18 cellular contexts compared by ENCODE assay signal in genomic region chr13:109673477-109673876, GRCh38.
DNase-seq lines count a peak whose midpoint lies in the region; TF ChIP-seq lines count a peak whose summit lies in the region.
"Had no signal": no experiment of that assay in that cellular context is flagged by ENCODE, and none has a peak within 500 bp of the region (broad histone marks: within the 10 kb centered on the region; RNA-seq: fewer than 3 reads in every experiment).

No MANE protein-coding gene starts in this region.

- in situ Hi-C loops in astrocyte of the spinal cord (cut with HindIII; ENCODE audit: low sequenced_read_pairs), result no loop called here

- H3K4me3 ChIP-seq in AG04449 (ENCODE audit: low read depth, low read length) (no peak overlapping the region), astrocyte of the spinal cord (ENCODE audit: low read depth, low read length) (no peak overlapping the region), fibroblast of villous mesenchyme (ENCODE audit: low read depth, low read length) (no peak overlapping the region), neutrophil (ENCODE audit: low read depth in 1 of 2, low read length in 1 of 2) (no peak overlapping the region), SJCRH30 (no peak overlapping the region), vagina (no peak overlapping the region)
- H3K4me3 ChIP-seq: GM23338, Peyer's patch had no signal

- CTCF ChIA-PET in AG04449 (lab: Yijun Ruan, JAX), result interaction anchor here (1.2 kb wide), 1 partner anchor 10 kb away, joined by 3 read pairs; no protein-coding TSS in a partner anchor

- H3K9me3 ChIP-seq in neutrophil, result no peaks in the 10 kb centered on the region
- H3K9me3 ChIP-seq in SJCRH30 (replicated peaks), result no peaks in the 10 kb centered on the region; the same call in 1 of the 2 replicates
- H3K9me3 ChIP-seq in vagina, result no peaks in the 10 kb centered on the region
- H3K9me3 ChIP-seq: Peyer's patch had no signal

- POLR2A ChIA-PET in AG04449 (lab: Yijun Ruan, JAX), result no interaction called here

- H3K27ac ChIP-seq in neutrophil, result peak overlapping the region; percentile 40
- no peak overlapping the region for H3K27ac ChIP-seq in SJCRH30
- no peak overlapping the region for H3K27ac ChIP-seq in vagina
- H3K27ac ChIP-seq: 22Rv1, Peyer's patch had no signal

- TF ChIP-seq CTCF in AG04449 (IDR thresholded peaks at IDR 0.05; ENCODE audit: insufficient read depth, low read length, missing control alignments) (no peak), astrocyte of the spinal cord (IDR thresholded peaks at IDR 0.05; ENCODE audit: low read depth, low read length) (no peak), fibroblast of villous mesenchyme (IDR thresholded peaks at IDR 0.05; ENCODE audit: insufficient read depth, low read depth, low read length) (no peak), neutrophil (IDR thresholded peaks at IDR 0.05) (no peak), vagina (IDR thresholded peaks at IDR 0.05) (no peak)

- DNase-seq in AG04449 (ENCODE audit: low read depth, low spot score), result peak; percentile 9
- peak; percentile 74 for DNase-seq in astrocyte of the spinal cord (ENCODE audit: low read depth, low spot score)
- peak; percentile 27 for DNase-seq in fibroblast of villous mesenchyme (ENCODE audit: low read depth)
- DNase-seq in DMS114 treated with DMSO at 0.1 percent for 48 hours (lab: John Stamatoyannopoulos, UW; ENCODE audit: unreplicated experiment), result no peak
- DNase-seq in SJCRH30, result no peak
- no peak for DNase-seq in vagina (ENCODE audit: extremely low spot score in 2 of 2)
- DNase-seq in GM19240 (ENCODE audit: insufficient read length, low spot score), result no peak
- DNase-seq: DMS 273 treated with DMSO at 0.1 percent for 48 hours; GDM1; NCI-H1105 treated with DMSO at 0.1 percent for 48 hours; NCI-H1694; NCI-H510A; NCI-H748 treated with DMSO at 0.1 percent for 48 hours; NK-92 treated with Interleukin-12 subunit alpha and Interleukin-12 subunit beta, amount 100 ng/mL, for 24 hours; Peyer's patch had no signal

- H3K27me3 ChIP-seq in neutrophil (no peaks in the 10 kb centered on the region), SJCRH30 (no peaks in the 10 kb centered on the region), vagina (no peaks in the 10 kb centered on the region)
- H3K27me3 ChIP-seq: Peyer's patch had no signal

- TF ChIP-seq POLR2A in vagina (IDR thresholded peaks at IDR 0.05), result no peak

- intact Hi-C loops in vagina (cut with DNase I), result no loop called here

- H3K4me1 ChIP-seq in neutrophil (ENCODE audit: control insufficient read depth in 1 of 2, insufficient read depth in 1 of 2, low read depth in 1 of 2, low read length in 1 of 2), result peaks cover 30 to 32% of the 10 kb centered on the region in 2 experiments
- H3K4me1 ChIP-seq in SJCRH30, result peaks cover 1% of the 10 kb centered on the region; the same call in 1 of the 2 replicates
- no peaks in the 10 kb centered on the region for H3K4me1 ChIP-seq in vagina
- H3K4me1 ChIP-seq: Peyer's patch had no signal

- H3K36me3 ChIP-seq in neutrophil (no peaks in the 10 kb centered on the region), SJCRH30 (no peaks in the 10 kb centered on the region), vagina (no peaks in the 10 kb centered on the region)
- H3K36me3 ChIP-seq: Peyer's patch had no signal

Comparison
In these comparisons a context has a peak if more than half of its experiments do, and no peak if none do; other contexts are left out.
1. DNase-seq: peak in AG04449 (single experiment), astrocyte of the spinal cord (single experiment) and fibroblast of villous mesenchyme (single experiment); none in DMS114 treated with DMSO at 0.1 percent for 48 hours (single experiment), SJCRH30 (0 of 2), vagina (0 of 2) and GM19240 (single experiment).